20 cellular contexts compared by ENCODE assay signal in the genomic region with DNA sequence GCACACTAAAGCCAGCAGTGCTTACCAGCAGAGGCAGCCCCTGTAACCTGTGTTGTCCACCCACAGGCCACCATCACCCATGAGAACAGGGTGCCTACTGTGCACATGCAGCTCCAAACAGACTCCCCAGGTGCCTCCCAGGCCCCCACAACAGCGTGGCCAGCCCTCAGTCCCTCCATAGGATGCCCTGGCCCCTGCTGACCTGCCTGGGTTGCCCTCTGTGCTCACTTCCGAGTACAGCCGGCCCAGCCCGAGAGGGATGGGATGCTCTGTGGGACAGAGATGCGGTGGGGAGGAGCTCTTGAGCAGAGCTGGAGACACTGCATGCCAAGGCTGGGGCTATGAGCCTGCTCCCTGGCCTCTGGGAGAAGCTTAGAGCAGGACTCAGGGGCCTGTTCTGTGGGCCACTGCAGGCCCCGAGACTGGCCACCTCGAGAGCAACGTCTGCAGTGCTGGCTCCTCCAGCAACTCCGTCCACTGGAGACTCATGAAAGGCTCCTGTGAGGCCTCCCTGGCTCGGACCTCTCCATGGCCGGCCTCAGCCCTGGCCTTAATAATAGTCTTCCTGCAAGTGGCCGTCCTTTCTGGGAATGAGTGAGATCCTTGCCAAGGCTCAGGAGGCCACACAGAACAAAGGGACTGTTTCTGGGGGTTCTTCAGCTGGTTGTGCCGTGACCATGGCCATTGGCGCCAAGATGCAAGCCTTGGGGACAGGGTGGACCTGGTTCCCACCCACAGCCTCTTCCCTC.
"Had no signal": no experiment of that assay in that cellular context is flagged by ENCODE, and none has a peak within 500 bp of the region (broad histone marks: within the 10 kb centered on the region; RNA-seq: fewer than 3 reads in every experiment).

No MANE protein-coding gene starts in this region.

- DNase-seq: activated CD4-positive, alpha-beta T cell treated with anti-CD3 and anti-CD28 coated beads for 48 hours; activated CD8-positive, alpha-beta memory T cell treated with anti-CD3 and anti-CD28 coated beads, Interleukin-2, amount 50 U/mL, for 4 hours; activated CD8-positive, alpha-beta T cell treated with anti-CD3 and anti-CD28 coated beads, Interleukin-2, amount 10 ng/mL, durations not matched to agents 7 days and 5 days; activated gamma-delta T cell treated with Interleukin-2 at 50 U/mL for 16 hours; activated T-cell treated with anti-CD3 and anti-CD28 coated beads, Interleukin-2, amount 50 U/mL, for 48 hours; cerebellar nuclear complex; dermis blood vessel endothelial cell; erythroblast; gastrocnemius medialis; immature natural killer cell; left colon; lower lobe of right lung; retina; stimulated activated CD4-positive, alpha-beta T cell treated with anti-CD3 and anti-CD28 coated beads, Interleukin-4, amount 100 ng/mL, for 24 hours; stimulated activated naive CD4-positive, alpha-beta T cell treated with Interleukin-2 at 50 U/mL for 16 hours had no signal

- H3K27ac Mint-ChIP-seq: activated CD8-positive, alpha-beta T cell treated with anti-CD3 and anti-CD28 coated beads, Interleukin-2, amount 10 ng/mL, durations not matched to agents 7 days and 5 days; activated naive CD8-positive, alpha-beta T cell; type B pancreatic cell had no signal

- H3K4me1 Mint-ChIP-seq: WTC11 had no signal

- H3K27me3 Mint-ChIP-seq: activated naive CD8-positive, alpha-beta T cell; type B pancreatic cell had no signal

- H3K9me3 ChIP-seq: gastrocnemius medialis, heart left ventricle, lower lobe of right lung had no signal

- H3K4me3 Mint-ChIP-seq: activated CD8-positive, alpha-beta T cell treated with anti-CD3 and anti-CD28 coated beads, Interleukin-2, amount 10 ng/mL, durations not matched to agents 7 days and 5 days; activated naive CD8-positive, alpha-beta T cell; immature natural killer cell; type B pancreatic cell; WTC11 had no signal

- H3K36me3 ChIP-seq: gastrocnemius medialis had no signal

- H3K4me1 ChIP-seq: lower lobe of right lung had no signal

- H3K4me3 ChIP-seq: gastrocnemius medialis, heart left ventricle, lower lobe of right lung, skin epidermis had no signal

- ATAC-seq: activated CD8-positive, alpha-beta T cell treated with anti-CD3 and anti-CD28 coated beads, Interleukin-2, amount 10 ng/mL, durations not matched to agents 7 days and 5 days; gastrocnemius medialis; left colon; WTC11 had no signal

- H3K27ac ChIP-seq: lower lobe of right lung, skin epidermis had no signal

- H3K9me3 Mint-ChIP-seq: immature natural killer cell, type B pancreatic cell, WTC11 had no signal

- H3K36me3 Mint-ChIP-seq: activated naive CD8-positive, alpha-beta T cell had no signal

- H3K27me3 ChIP-seq: heart left ventricle had no signal
